Comparison of ENCODE assay signal across 9 cellular contexts in genomic region chr2:130823886-130824491, GRCh38. TPM values are rescaled to one million over a fixed set of nuclear protein-coding genes. Genes with fewer than 3 reads are reported as not detected.
DNase-seq lines count a peak whose midpoint lies in the region; ATAC-seq and TF ChIP-seq lines count a peak whose summit lies in the region.
"Had no signal": no experiment of that assay in that cellular context is flagged by ENCODE, and none has a peak within 500 bp of the region (broad histone marks: within the 10 kb centered on the region; RNA-seq: fewer than 3 reads in every experiment).

No MANE protein-coding gene starts in this region.

- H3K27me3 Mint-ChIP-seq in activated B cell treated with CpG ODN at 0.5 μM for 24 hours (no peaks in the 10 kb centered on the region), natural killer cell (ENCODE audit: low read depth in 2 of 2) (no peaks in the 10 kb centered on the region)

- H3K9me3 Mint-ChIP-seq in activated B cell treated with CpG ODN at 0.5 μM for 24 hours, result no peaks in the 10 kb centered on the region
- no peaks in the 10 kb centered on the region for H3K9me3 Mint-ChIP-seq in natural killer cell

- POLR2A ChIA-PET in activated B cell treated with CpG ODN at 0.5 μM for 24 hours (lab: Charles Lee), result interaction anchor here (0.7 to 1.3 kb wide), 3 partner anchors 27 to 269 kb away, joined by 3 to 12 read pairs (median 6); partner anchors contain the start of gene FAM168B

- no peaks in the 10 kb centered on the region for H3K36me3 ChIP-seq in ascending aorta

- TF ChIP-seq POLR2A in lower leg skin (IDR thresholded peaks at IDR 0.05), result no peak

- CTCF ChIA-PET in activated B cell treated with CpG ODN at 0.5 μM for 24 hours (lab: Charles Lee), result interaction anchor here (1.4 to 2.6 kb wide), 2 partner anchors 27 to 49 kb away, joined by 4 to 10 read pairs; no protein-coding TSS in a partner anchor

- H3K36me3 Mint-ChIP-seq in activated B cell treated with CpG ODN at 0.5 μM for 24 hours (ENCODE audit: low read depth), result no peaks in the 10 kb centered on the region
- H3K36me3 Mint-ChIP-seq in natural killer cell, result no peaks in the 10 kb centered on the region

- H3K4me3 ChIP-seq in lower leg skin (ENCODE audit: low read depth, poor library complexity, severe bottlenecking) (no peak overlapping the region), ascending aorta (no peak overlapping the region)

- peaks cover 10 to 11% of the 10 kb centered on the region in 2 donors for H3K4me1 ChIP-seq in ascending aorta

- WGBS in lower leg skin, 2 donors, result 83 to 89% methylated on average over 10 of the region's 10 CpGs

- ATAC-seq in GM18861 (IDR thresholded peaks at IDR 0.05; ENCODE audit: unreplicated experiment), result peak; percentile 20
- ATAC-seq in HG02623 (IDR thresholded peaks at IDR 0.05; ENCODE audit: unreplicated experiment), result peak; percentile 35
- ATAC-seq in activated B cell treated with CpG ODN at 0.5 μM for 24 hours (ENCODE audit: low read depth), result peak; percentile 49
- peak in 1 of 3 donors; percentile 41 for ATAC-seq in natural killer cell

- intact Hi-C loops in activated B cell treated with CpG ODN at 0.5 μM for 24 hours (cut with micrococcal nuclease) (loop anchor here (1.0 kb wide), 2 partner anchors 26 to 49 kb away; no protein-coding TSS in a partner anchor), natural killer cell (cut with micrococcal nuclease) (no loop called here), lower leg skin (cut with DNase I; ENCODE audit: low total_unique reads) (no loop called here), ascending aorta (cut with DNase I) (no loop called here)

- no peaks in the 10 kb centered on the region for H3K9me3 ChIP-seq in ascending aorta

- peak; percentile 47 for DNase-seq in activated B cell treated with CpG ODN at 0.5 μM for 24 hours
- no peak for DNase-seq in natural killer cell
- DNase-seq in NK-92 (lab: John Stamatoyannopoulos, UW; ENCODE audit: unreplicated experiment), result no peak
- no peak for DNase-seq in lower leg skin (ENCODE audit: low spot score in 2 of 2)
- DNase-seq in ascending aorta (ENCODE audit: low spot score in 2 of 2), result no peak
- no peak for DNase-seq in RPMI8226

- TF ChIP-seq CTCF in activated B cell treated with CpG ODN at 0.5 μM for 24 hours (IDR thresholded peaks at IDR 0.05), result no peak
- TF ChIP-seq CTCF in natural killer cell (IDR thresholded peaks at IDR 0.05), result no peak
- no peak for TF ChIP-seq CTCF in lower leg skin (IDR thresholded peaks at IDR 0.05)
- no peak for TF ChIP-seq CTCF in ascending aorta (IDR thresholded peaks at IDR 0.05)

- peak overlapping the region; percentile 86 for H3K27ac Mint-ChIP-seq in activated B cell treated with CpG ODN at 0.5 μM for 24 hours
- H3K27ac Mint-ChIP-seq in natural killer cell, result peak overlapping the region; percentile 66 to 92

- H3K4me1 Mint-ChIP-seq in activated B cell treated with CpG ODN at 0.5 μM for 24 hours (peaks cover 23% of the 10 kb centered on the region), natural killer cell (peaks cover 7 to 13% of the 10 kb centered on the region in 2 donors)

- no peak overlapping the region for H3K27ac ChIP-seq in ascending aorta
- H3K27ac ChIP-seq: KMS-11 had no signal

- H3K4me3 Mint-ChIP-seq in activated B cell treated with CpG ODN at 0.5 μM for 24 hours (peak overlapping the region; percentile 55), natural killer cell (no peak overlapping the region)

- H3K27me3 ChIP-seq in ascending aorta, result no peaks in the 10 kb centered on the region

RNA-seq across cellular contexts. Expression of gene ARHGEF4, which starts 12.7 kb away (rescaled TPM):
- total RNA-seq in activated B cell treated with CpG ODN at 0.5 μM for 24 hours, result 0.29 and 0.39 TPM in 2 replicates
- total RNA-seq in natural killer cell, result under 1 TPM in 1 of 3 donors, not detected in 2; 0.11 TPM
- 100 to 1,000 TPM; 106 to 220 (median 120) TPM for total RNA-seq in lower leg skin
- total RNA-seq in ascending aorta, result 9.6 TPM

Comparison
In these comparisons a context has a peak if more than half of its experiments do, and no peak if none do; other contexts are left out.
1. RNA of gene ARHGEF4, which starts 12.7 kb away (total RNA-seq): 106 to 220 TPM in lower leg skin; 9.6 TPM in ascending aorta (single experiment), 0.29 to 0.39 TPM in activated B cell treated with CpG ODN at 0.5 μM for 24 hours and 0.11 TPM in natural killer cell; every median in the first group is over 10 times any median in the second.